In genomic region chr2:102619414-102620319, GRCh38 we compare ENCODE assay signal across 9 cellular contexts. TPM values are rescaled to one million over a fixed set of nuclear protein-coding genes. Genes with fewer than 3 reads are reported as not detected.
DNase-seq lines count a peak whose midpoint lies in the region; ATAC-seq, FAIRE-seq and TF ChIP-seq lines count a peak whose summit lies in the region.
"Had no signal": no experiment of that assay in that cellular context is flagged by ENCODE, and none has a peak within 500 bp of the region (broad histone marks: within the 10 kb centered on the region; RNA-seq: fewer than 3 reads in every experiment).

SLC9A2 (plus strand) TSS chr2:102619553; CDS start chr2:102619849, 296 bp downstream.

- intact Hi-C loops in activated CD4-positive, alpha-beta T cell treated with anti-CD3 and anti-CD28 coated beads for 36 hours (cut with DNase I, micrococcal nuclease): loop anchor here in 1 of 2 experiments (2.0 kb wide), 1 partner anchor 39 kb away; no protein-coding TSS in a partner anchor
- intact Hi-C loops in upper lobe of right lung (cut with DNase I): no loop called here

- H2BK12ac ChIP-seq in H1 (ENCODE audit: low read depth, low read length): 0 out of 2 replicates have a peak within 1 kb of the TSS, but pooled peaks have one; percentile 7

- H3K79me2 ChIP-seq in SK-N-SH (ENCODE audit: insufficient read depth) (no peaks in the 10 kb centered on the region), H1 (ENCODE audit: control insufficient read depth in 1 of 2, insufficient read depth in 2 of 2, low read length in 2 of 2) (no peaks in the 10 kb centered on the region)

- H3K36me3 Mint-ChIP-seq in activated CD4-positive, alpha-beta T cell treated with anti-CD3 and anti-CD28 coated beads for 36 hours (ENCODE audit: low read depth): no peaks in the 10 kb centered on the region

- TF ChIP-seq EP300 in SK-N-SH (IDR thresholded peaks at IDR 0.05; ENCODE audit: borderline replicate concordance in 1 of 2, low read depth in 1 of 2, low read length in 1 of 2) (no peak), H1 (IDR thresholded peaks at IDR 0.05; ENCODE audit: borderline replicate concordance in 1 of 2, low read depth in 2 of 2, low read length in 2 of 2) (no peak)

- H3K36me3 ChIP-seq in SK-N-SH (replicated peaks in 1 of 2; ENCODE audit: control insufficient read depth in 1 of 2, insufficient read depth in 2 of 2, low read length in 1 of 2): no peaks in the 10 kb centered on the region
- no peaks in the 10 kb centered on the region for H3K36me3 ChIP-seq in H1 (ENCODE audit: control insufficient read depth in 2 of 4, insufficient read depth in 4 of 4, low read length in 3 of 4)
- H3K36me3 ChIP-seq in upper lobe of right lung: no peaks in the 10 kb centered on the region

- H3K9me2 ChIP-seq in SK-N-SH: no peaks in the 10 kb centered on the region

- H4K91ac ChIP-seq in H1 (replicated peaks; ENCODE audit: insufficient read length, low read length): no peak within 1 kb of the TSS

- H3K27ac Mint-ChIP-seq in activated CD4-positive, alpha-beta T cell treated with anti-CD3 and anti-CD28 coated beads for 36 hours: no peak within 1 kb of the TSS

- H3F3A ChIP-seq in SK-N-SH (replicated peaks; ENCODE audit: insufficient read depth): no peaks in the 10 kb centered on the region

- H3K18ac ChIP-seq in H1 (ENCODE audit: extremely low read depth, low read length): no peak within 1 kb of the TSS

- no peak within 1 kb of the TSS for H3K56ac ChIP-seq in H1 (replicated peaks; ENCODE audit: insufficient read length, low read depth, low read length)

- H3K27ac ChIP-seq in SK-N-SH (ENCODE audit: low read depth in 2 of 2, low read length in 1 of 2): no peak within 1 kb of the TSS
- H3K27ac ChIP-seq in H1 (ENCODE audit: low read depth, low read length): no peak within 1 kb of the TSS
- H3K27ac ChIP-seq in upper lobe of right lung: no peak within 1 kb of the TSS

- H2BK5ac ChIP-seq in H1 (ENCODE audit: low read depth, low read length): no peak within 1 kb of the TSS

- FAIRE-seq in H1 (lab: Jason Lieb, UNC): no peak
- FAIRE-seq: G401.6 had no signal

- no peak for TF ChIP-seq POLR2A in H1 (IDR thresholded peaks at IDR 0.05; ENCODE audit: control extremely low read depth in 1 of 2, low read depth in 2 of 2, low read length in 2 of 2)

- no peak within 1 kb of the TSS for H2AK5ac ChIP-seq in H1 (ENCODE audit: low read depth, low read length)

- H3K4me2 ChIP-seq in SK-N-SH (peak within 1 kb of the TSS; percentile 73), H1 (ENCODE audit: insufficient read depth in 1 of 2, low read depth in 2 of 2, low read length in 2 of 2) (peak within 1 kb of the TSS; percentile 86 to 97)

- no peaks in the 10 kb centered on the region for H3K79me1 ChIP-seq in H1 (ENCODE audit: low read depth, low read length)

- H2BK20ac ChIP-seq in H1 (ENCODE audit: low read length): no peak within 1 kb of the TSS

- H3K14ac ChIP-seq in H1 (ENCODE audit: insufficient read length): no peak within 1 kb of the TSS

- peaks cover 67% of the 10 kb centered on the region for H3K27me3 ChIP-seq in SK-N-SH (ENCODE audit: insufficient read depth)
- H3K27me3 ChIP-seq in H1 (replicated peaks in 1 of 4; ENCODE audit: control insufficient read depth in 3 of 4, extremely low read depth in 1 of 4, insufficient read depth in 3 of 4, low read length in 3 of 4): peaks cover 19 to 33% (median 30%) of the 10 kb centered on the region in 4 experiments
- peaks cover 55% of the 10 kb centered on the region for H3K27me3 ChIP-seq in upper lobe of right lung

- H3K9ac ChIP-seq in SK-N-SH: no peak within 1 kb of the TSS
- H3K9ac ChIP-seq in H1 (replicated peaks in 1 of 4; ENCODE audit: extremely low read depth in 1 of 4, low read depth in 3 of 4, low read length in 3 of 4): peak within 1 kb of the TSS in 1 of 4 experiments; percentile 31; a peak in 3 of 7 replicates

- peak within 1 kb of the TSS; percentile 82 for H4K8ac ChIP-seq in H1 (ENCODE audit: extremely low read depth, insufficient read depth, low read length)

- peak within 1 kb of the TSS; percentile 67 for H3K4me3 Mint-ChIP-seq in activated CD4-positive, alpha-beta T cell treated with anti-CD3 and anti-CD28 coated beads for 36 hours

- no peak within 1 kb of the TSS for H3K4ac ChIP-seq in H1 (replicated peaks; ENCODE audit: insufficient read length, low read depth, low read length)

- 13% methylated on average over 2 of the region's 85 CpGs for WGBS in SK-N-SH (ENCODE audit: low lambda C conversion rate)
- 10% methylated on average over 56 of the region's 85 CpGs; no CpG with 5 or more reads in 1 of the 2 experiments for WGBS in H1 (ENCODE audit: extremely low coverage in 1 of 2, insufficient coverage in 1 of 2, insufficient read length in 1 of 2, insufficient replicate concordance in 2 of 2, low coverage in 1 of 2, low lambda C conversion rate in 2 of 2, missing lambda C conversion rate in 1 of 2), 2 experiments

- H2AFZ ChIP-seq in SK-N-SH (ENCODE audit: low read depth): 0 out of 2 replicates have a peak within 1 kb of the TSS, but pooled peaks have one; percentile 16
- H2AFZ ChIP-seq in H1 (ENCODE audit: low read length): peak within 1 kb of the TSS; percentile 58

- TF ChIP-seq RAD21 in SK-N-SH (IDR thresholded peaks at IDR 0.05; ENCODE audit: low read length) (no peak), H1 (IDR thresholded peaks at IDR 0.05 in 1 of 2, conservative IDR thresholded peaks at IDR 0.05 in 1 of 2; ENCODE audit: low read depth in 2 of 2, low read length in 2 of 2) (no peak)

- H4K20me1 ChIP-seq in SK-N-SH (ENCODE audit: insufficient read depth) (no peaks in the 10 kb centered on the region), H1 (replicated peaks in 1 of 2; ENCODE audit: control insufficient read depth in 1 of 2, insufficient read depth in 2 of 2, low read length in 2 of 2) (peaks cover 0 to 1% of the 10 kb centered on the region in 2 experiments)

- TF ChIP-seq CTCF in SK-N-SH (IDR thresholded peaks at IDR 0.05) (no peak), H1 (IDR thresholded peaks at IDR 0.05; ENCODE audit: control extremely low read depth in 1 of 3, insufficient read depth in 1 of 3, low read depth in 1 of 3, low read length in 3 of 3) (no peak), upper lobe of right lung (IDR thresholded peaks at IDR 0.05) (no peak)

- peak; percentile 56 for DNase-seq in activated CD4-positive, alpha-beta T cell treated with anti-CD3 and anti-CD28 coated beads for 36 hours
- no peak for DNase-seq in activated CD4-positive, alpha-beta T cell treated with anti-CD3 and anti-CD28 coated beads, Interleukin-2, amount 50 U/mL, for 4 hours
- DNase-seq in SK-N-SH (peak; percentile 33), H1 (ENCODE audit: low read depth in 1 of 2, low spot score in 2 of 2) (peak in 1 of 2 experiments; percentile 77), mucosa of gallbladder (ENCODE audit: low spot score) (peak; percentile 18), upper lobe of right lung (peak; percentile 77), NCI-H187 (lab: John Stamatoyannopoulos, UW) (no peak)

- no peak within 1 kb of the TSS for H4K5ac ChIP-seq in H1 (ENCODE audit: insufficient read length, low read depth, low read length)

- H3K27me3 Mint-ChIP-seq in activated CD4-positive, alpha-beta T cell treated with anti-CD3 and anti-CD28 coated beads for 36 hours: peaks cover 52% of the 10 kb centered on the region

- CTCF ChIA-PET in activated CD4-positive, alpha-beta T cell treated with anti-CD3 and anti-CD28 coated beads for 36 hours (lab: Charles Lee): interaction anchor here (0.7 to 0.8 kb wide), 2 partner anchors 96 to 103 kb away, joined by 3 read pairs; no protein-coding TSS in a partner anchor
- CTCF ChIA-PET in SK-N-SH (lab: Yijun Ruan, JAX): no interaction called here
- CTCF ChIA-PET in H1 (lab: Charles Lee; ENCODE audit: partially characterized antibody): interaction anchor here (0.6 to 1.0 kb wide), 4 partner anchors 28 to 186 kb away, joined by 3 read pairs; no protein-coding TSS in a partner anchor

- H3K23me2 ChIP-seq in H1 (ENCODE audit: low read depth, low read length): peaks cover 14% of the 10 kb centered on the region; the same call in 1 of the 2 replicates

- H2BK15ac ChIP-seq in H1 (ENCODE audit: low read length): peak within 1 kb of the TSS; percentile 31; the same call in 1 of the 2 replicates

- H3K23ac ChIP-seq in H1 (ENCODE audit: insufficient read length): no peak within 1 kb of the TSS

- H3K4me3 ChIP-seq in SK-N-SH (ENCODE audit: low read depth in 2 of 2, low read length in 1 of 2) (peak within 1 kb of the TSS in 1 of 2 experiments; percentile 49; a peak in 1 of 4 replicates), H1 (ENCODE audit: extremely low read depth in 1 of 4, insufficient read depth in 2 of 4, low read depth in 3 of 4, low read length in 4 of 4) (peak within 1 kb of the TSS; percentile 36 to 76 (median 59)), upper lobe of right lung (peak within 1 kb of the TSS; percentile 46)

- H2BK120ac ChIP-seq in H1 (replicated peaks; ENCODE audit: low read depth, low read length): no peak within 1 kb of the TSS

- H3K4me1 ChIP-seq in SK-N-SH (ENCODE audit: control insufficient read depth in 1 of 2, insufficient read depth in 2 of 2, low read depth in 1 of 2, low read length in 1 of 2) (no peaks in the 10 kb centered on the region; a peak in 1 of 4 replicates), H1 (replicated peaks in 1 of 4; ENCODE audit: control insufficient read depth in 3 of 4, insufficient read depth in 4 of 4, low read length in 3 of 4) (peaks cover 0 to 13% (median 7%) of the 10 kb centered on the region in 4 experiments; a peak in 6 of 7 replicates), upper lobe of right lung (peaks cover 16% of the 10 kb centered on the region)

- peak; percentile 65 for ATAC-seq in activated CD4-positive, alpha-beta T cell treated with anti-CD3 and anti-CD28 coated beads for 36 hours
- peak; percentile 88 for ATAC-seq in upper lobe of right lung
- no peak for ATAC-seq in HG02759 (IDR thresholded peaks at IDR 0.05; ENCODE audit: unreplicated experiment)

- POLR2A ChIA-PET in activated CD4-positive, alpha-beta T cell treated with anti-CD3 and anti-CD28 coated beads for 36 hours (lab: Charles Lee): no interaction called here
- POLR2A ChIA-PET in SK-N-SH (lab: Yijun Ruan, JAX): no interaction called here
- POLR2A ChIA-PET in H1 (lab: Charles Lee; ENCODE audit: partially characterized antibody): no interaction called here

- H3K9me3 Mint-ChIP-seq in activated CD4-positive, alpha-beta T cell treated with anti-CD3 and anti-CD28 coated beads for 36 hours (ENCODE audit: low read depth): no peaks in the 10 kb centered on the region

- peaks cover 15% of the 10 kb centered on the region for H3K4me1 Mint-ChIP-seq in activated CD4-positive, alpha-beta T cell treated with anti-CD3 and anti-CD28 coated beads for 36 hours

- H3K9me3 ChIP-seq in SK-N-SH (no peaks in the 10 kb centered on the region), H1 (ENCODE audit: insufficient read depth in 2 of 2, low read depth in 1 of 2, low read length in 1 of 2) (no peaks in the 10 kb centered on the region), upper lobe of right lung (no peaks in the 10 kb centered on the region)

RNA-seq across cellular contexts. Expression of gene SLC9A2, which starts in this region (rescaled TPM):
- under 1 TPM; 0.04 to 0.07 TPM for total RNA-seq in activated CD4-positive, alpha-beta T cell treated with anti-CD3 and anti-CD28 coated beads for 36 hours
- polyA plus RNA-seq in SK-N-SH (2012; rRNA removed): not detected in 2 replicates
- polyA plus RNA-seq in SK-N-SH (2012; cell fraction: cytosol; rRNA removed): not detected in 2 replicates
- not detected in 2 replicates for polyA plus RNA-seq in SK-N-SH (2012; cell fraction: nucleus; rRNA removed)
- 0.13 and 0.15 TPM in 2 replicates for total RNA-seq in H1 (2021; fragmentation: NEBNext Ultra II Directional; extraction: Animal tissue kit (Norgen Biotek cat#: 25700))
- polyA plus RNA-seq in H1 (2011; rRNA removed): 0.03 and 0.06 TPM in 2 replicates
- polyA plus RNA-seq in H1 (2011; cell fraction: cytosol; rRNA removed): 0.06 TPM
- 0.06 TPM for polyA plus RNA-seq in H1 (2011; cell fraction: nucleus; rRNA removed)
- 0.03 to 0.10 TPM (median 0.05 TPM) in 4 replicates for polyA plus RNA-seq in H1 (2012, experiment 1 of 2)
- polyA plus RNA-seq in H1 (2012, experiment 2 of 2): not detected
- 0.30 TPM for polyA plus RNA-seq in H1 (2013, experiment 1 of 2)
- polyA plus RNA-seq in H1 (2013, experiment 2 of 2): 0.18 TPM
- polyA minus RNA-seq in H1 (2011; rRNA and poly(A)+ RNA removed): 0.12 and 0.28 TPM in 2 replicates
- not detected for polyA minus RNA-seq in H1 (2011; cell fraction: cytosol; rRNA and poly(A)+ RNA removed)
- 0.10 TPM for polyA minus RNA-seq in H1 (2011; cell fraction: nucleus; rRNA and poly(A)+ RNA removed)
- 19.9 TPM for total RNA-seq in mucosa of gallbladder
- 0.58 TPM for total RNA-seq in upper lobe of right lung

Comparison
In these comparisons a context has a peak if more than half of its experiments do, and no peak if none do; other contexts are left out.
1. RNA of gene SLC9A2 (total RNA-seq): 19.9 TPM in mucosa of gallbladder (single experiment); 0.58 TPM in upper lobe of right lung (single experiment), 0.13 to 0.15 TPM in H1 and 0.04 to 0.07 TPM in activated CD4-positive, alpha-beta T cell treated with anti-CD3 and anti-CD28 coated beads for 36 hours; every median in the first group is over 10 times any median in the second.
2. Peak in DNase-seq and ATAC-seq in activated CD4-positive, alpha-beta T cell treated with anti-CD3 and anti-CD28 coated beads for 36 hours; RNA of the gene not detected or under 1 TPM.
3. Peak in DNase-seq and H3K4me2 ChIP-seq in SK-N-SH; RNA of the gene not detected or under 1 TPM.
4. Peak in DNase-seq, ATAC-seq and H3K4me3 ChIP-seq in upper lobe of right lung; RNA of the gene not detected or under 1 TPM.